Comparison of ENCODE assay signal across 1 cellular context in the genomic region with DNA sequence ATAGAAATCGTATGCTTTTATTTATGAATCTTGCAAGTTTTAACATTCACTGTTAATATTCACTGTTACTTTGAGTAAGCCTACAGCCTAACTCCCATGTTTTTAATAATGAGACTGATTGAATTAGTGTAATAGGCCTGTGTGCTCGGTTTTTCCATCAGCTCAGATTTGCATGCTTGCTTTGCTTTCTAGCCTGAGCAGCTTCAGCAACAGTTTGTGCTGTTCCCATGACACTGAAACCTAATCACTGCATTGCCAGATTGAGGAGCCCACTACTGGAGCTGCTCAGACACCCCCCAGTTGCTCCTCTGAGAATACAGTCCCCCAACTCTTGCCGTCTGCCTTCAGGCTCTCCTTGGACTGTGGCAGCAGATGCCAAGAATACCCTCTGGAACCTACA.
TF ChIP-seq lines count a peak whose summit lies in the region.

No MANE protein-coding gene starts in this region.

TF ChIP-seq in GM23338, 12 proteins besides CTCF, POLR2A, EP300 and RAD21 (continued from another document):
- TF ChIP-seq, protein P1, sequence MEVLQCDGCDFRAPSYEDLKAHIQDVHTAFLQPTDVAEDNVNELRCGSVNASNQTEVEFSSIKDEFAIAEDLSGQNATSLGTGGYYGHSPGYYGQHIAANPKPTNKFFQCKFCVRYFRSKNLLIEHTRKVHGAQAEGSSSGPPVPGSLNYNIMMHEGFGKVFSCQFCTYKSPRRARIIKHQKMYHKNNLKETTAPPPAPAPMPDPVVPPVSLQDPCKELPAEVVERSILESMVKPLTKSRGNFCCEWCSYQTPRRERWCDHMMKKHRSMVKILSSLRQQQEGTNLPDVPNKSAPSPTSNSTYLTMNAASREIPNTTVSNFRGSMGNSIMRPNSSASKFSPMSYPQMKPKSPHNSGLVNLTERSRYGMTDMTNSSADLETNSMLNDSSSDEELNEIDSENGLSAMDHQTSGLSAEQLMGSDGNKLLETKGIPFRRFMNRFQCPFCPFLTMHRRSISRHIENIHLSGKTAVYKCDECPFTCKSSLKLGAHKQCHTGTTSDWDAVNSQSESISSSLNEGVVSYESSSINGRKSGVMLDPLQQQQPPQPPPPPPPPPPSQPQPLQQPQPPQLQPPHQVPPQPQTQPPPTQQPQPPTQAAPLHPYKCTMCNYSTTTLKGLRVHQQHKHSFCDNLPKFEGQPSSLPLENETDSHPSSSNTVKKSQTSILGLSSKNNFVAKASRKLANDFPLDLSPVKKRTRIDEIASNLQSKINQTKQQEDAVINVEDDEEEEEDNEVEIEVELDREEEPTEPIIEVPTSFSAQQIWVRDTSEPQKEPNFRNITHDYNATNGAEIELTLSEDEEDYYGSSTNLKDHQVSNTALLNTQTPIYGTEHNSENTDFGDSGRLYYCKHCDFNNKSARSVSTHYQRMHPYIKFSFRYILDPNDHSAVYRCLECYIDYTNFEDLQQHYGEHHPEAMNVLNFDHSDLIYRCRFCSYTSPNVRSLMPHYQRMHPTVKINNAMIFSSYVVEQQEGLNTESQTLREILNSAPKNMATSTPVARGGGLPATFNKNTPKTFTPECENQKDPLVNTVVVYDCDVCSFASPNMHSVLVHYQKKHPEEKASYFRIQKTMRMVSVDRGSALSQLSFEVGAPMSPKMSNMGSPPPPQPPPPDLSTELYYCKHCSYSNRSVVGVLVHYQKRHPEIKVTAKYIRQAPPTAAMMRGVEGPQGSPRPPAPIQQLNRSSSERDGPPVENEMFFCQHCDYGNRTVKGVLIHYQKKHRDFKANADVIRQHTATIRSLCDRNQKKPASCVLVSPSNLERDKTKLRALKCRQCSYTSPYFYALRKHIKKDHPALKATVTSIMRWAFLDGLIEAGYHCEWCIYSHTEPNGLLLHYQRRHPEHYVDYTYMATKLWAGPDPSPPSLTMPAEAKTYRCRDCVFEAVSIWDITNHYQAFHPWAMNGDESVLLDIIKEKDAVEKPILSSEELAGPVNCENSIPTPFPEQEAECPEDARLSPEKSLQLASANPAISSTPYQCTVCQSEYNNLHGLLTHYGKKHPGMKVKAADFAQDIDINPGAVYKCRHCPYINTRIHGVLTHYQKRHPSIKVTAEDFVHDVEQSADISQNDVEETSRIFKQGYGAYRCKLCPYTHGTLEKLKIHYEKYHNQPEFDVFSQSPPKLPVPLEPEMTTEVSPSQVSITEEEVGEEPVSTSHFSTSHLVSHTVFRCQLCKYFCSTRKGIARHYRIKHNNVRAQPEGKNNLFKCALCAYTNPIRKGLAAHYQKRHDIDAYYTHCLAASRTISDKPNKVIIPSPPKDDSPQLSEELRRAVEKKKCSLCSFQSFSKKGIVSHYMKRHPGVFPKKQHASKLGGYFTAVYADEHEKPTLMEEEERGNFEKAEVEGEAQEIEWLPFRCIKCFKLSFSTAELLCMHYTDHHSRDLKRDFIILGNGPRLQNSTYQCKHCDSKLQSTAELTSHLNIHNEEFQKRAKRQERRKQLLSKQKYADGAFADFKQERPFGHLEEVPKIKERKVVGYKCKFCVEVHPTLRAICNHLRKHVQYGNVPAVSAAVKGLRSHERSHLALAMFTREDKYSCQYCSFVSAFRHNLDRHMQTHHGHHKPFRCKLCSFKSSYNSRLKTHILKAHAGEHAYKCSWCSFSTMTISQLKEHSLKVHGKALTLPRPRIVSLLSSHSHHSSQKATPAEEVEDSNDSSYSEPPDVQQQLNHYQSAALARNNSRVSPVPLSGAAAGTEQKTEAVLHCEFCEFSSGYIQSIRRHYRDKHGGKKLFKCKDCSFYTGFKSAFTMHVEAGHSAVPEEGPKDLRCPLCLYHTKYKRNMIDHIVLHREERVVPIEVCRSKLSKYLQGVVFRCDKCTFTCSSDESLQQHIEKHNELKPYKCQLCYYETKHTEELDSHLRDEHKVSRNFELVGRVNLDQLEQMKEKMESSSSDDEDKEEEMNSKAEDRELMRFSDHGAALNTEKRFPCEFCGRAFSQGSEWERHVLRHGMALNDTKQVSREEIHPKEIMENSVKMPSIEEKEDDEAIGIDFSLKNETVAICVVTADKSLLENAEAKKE (CRISPR knock-in tag; IDR thresholded peaks at IDR 0.05): no peak
- no peak for TF ChIP-seq ZNF331 (CRISPR knock-in tag; IDR thresholded peaks at IDR 0.05; ENCODE audit: low read depth)
- TF ChIP-seq, protein P2, sequence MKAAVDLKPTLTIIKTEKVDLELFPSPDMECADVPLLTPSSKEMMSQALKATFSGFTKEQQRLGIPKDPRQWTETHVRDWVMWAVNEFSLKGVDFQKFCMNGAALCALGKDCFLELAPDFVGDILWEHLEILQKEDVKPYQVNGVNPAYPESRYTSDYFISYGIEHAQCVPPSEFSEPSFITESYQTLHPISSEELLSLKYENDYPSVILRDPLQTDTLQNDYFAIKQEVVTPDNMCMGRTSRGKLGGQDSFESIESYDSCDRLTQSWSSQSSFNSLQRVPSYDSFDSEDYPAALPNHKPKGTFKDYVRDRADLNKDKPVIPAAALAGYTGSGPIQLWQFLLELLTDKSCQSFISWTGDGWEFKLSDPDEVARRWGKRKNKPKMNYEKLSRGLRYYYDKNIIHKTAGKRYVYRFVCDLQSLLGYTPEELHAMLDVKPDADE (IDR thresholded peaks at IDR 0.05): no peak
- TF ChIP-seq STAT1 (IDR thresholded peaks at IDR 0.05; ENCODE audit: unreplicated experiment): no peak
- TF ChIP-seq, protein P3, sequence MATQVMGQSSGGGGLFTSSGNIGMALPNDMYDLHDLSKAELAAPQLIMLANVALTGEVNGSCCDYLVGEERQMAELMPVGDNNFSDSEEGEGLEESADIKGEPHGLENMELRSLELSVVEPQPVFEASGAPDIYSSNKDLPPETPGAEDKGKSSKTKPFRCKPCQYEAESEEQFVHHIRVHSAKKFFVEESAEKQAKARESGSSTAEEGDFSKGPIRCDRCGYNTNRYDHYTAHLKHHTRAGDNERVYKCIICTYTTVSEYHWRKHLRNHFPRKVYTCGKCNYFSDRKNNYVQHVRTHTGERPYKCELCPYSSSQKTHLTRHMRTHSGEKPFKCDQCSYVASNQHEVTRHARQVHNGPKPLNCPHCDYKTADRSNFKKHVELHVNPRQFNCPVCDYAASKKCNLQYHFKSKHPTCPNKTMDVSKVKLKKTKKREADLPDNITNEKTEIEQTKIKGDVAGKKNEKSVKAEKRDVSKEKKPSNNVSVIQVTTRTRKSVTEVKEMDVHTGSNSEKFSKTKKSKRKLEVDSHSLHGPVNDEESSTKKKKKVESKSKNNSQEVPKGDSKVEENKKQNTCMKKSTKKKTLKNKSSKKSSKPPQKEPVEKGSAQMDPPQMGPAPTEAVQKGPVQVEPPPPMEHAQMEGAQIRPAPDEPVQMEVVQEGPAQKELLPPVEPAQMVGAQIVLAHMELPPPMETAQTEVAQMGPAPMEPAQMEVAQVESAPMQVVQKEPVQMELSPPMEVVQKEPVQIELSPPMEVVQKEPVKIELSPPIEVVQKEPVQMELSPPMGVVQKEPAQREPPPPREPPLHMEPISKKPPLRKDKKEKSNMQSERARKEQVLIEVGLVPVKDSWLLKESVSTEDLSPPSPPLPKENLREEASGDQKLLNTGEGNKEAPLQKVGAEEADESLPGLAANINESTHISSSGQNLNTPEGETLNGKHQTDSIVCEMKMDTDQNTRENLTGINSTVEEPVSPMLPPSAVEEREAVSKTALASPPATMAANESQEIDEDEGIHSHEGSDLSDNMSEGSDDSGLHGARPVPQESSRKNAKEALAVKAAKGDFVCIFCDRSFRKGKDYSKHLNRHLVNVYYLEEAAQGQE (IDR thresholded peaks at IDR 0.05; ENCODE audit: unreplicated experiment): no peak
- no peak for TF ChIP-seq EZH2 (IDR thresholded peaks at IDR 0.05; ENCODE audit: low read depth, unreplicated experiment)
- TF ChIP-seq JUNB (IDR thresholded peaks at IDR 0.05; ENCODE audit: unreplicated experiment): no peak
- TF ChIP-seq POLR2AphosphoS5 (IDR thresholded peaks at IDR 0.05; ENCODE audit: low read depth): no peak
